Comparison of ENCODE assay signal across 8 cellular contexts in genomic region chr13:28659611-28659970, GRCh38. TPM values are rescaled to one million over a fixed set of nuclear protein-coding genes. Genes with fewer than 3 reads are reported as not detected.
DNase-seq lines count a peak whose midpoint lies in the region; ATAC-seq and TF ChIP-seq lines count a peak whose summit lies in the region.

No MANE protein-coding gene starts in this region.

- H3K4me2 ChIP-seq in Loucy (ENCODE audit: low read depth, low read length, poor library complexity, severe bottlenecking), result peak overlapping the region; percentile 98

- TF ChIP-seq POLR2A in body of pancreas (IDR thresholded peaks at IDR 0.05) (no peak), lower leg skin (IDR thresholded peaks at IDR 0.05) (no peak)

- H3K4me1 ChIP-seq in Loucy (ENCODE audit: insufficient read depth, low read length, poor library complexity, severe bottlenecking), result peaks cover 55% of the 10 kb centered on the region
- H3K4me1 ChIP-seq in body of pancreas, result peaks cover 26% of the 10 kb centered on the region
- H3K4me1 ChIP-seq in urinary bladder (ENCODE audit: insufficient read depth), result no peaks in the 10 kb centered on the region

- H3K9me3 ChIP-seq in Loucy (ENCODE audit: insufficient read depth, low read depth, low read length) (no peaks in the 10 kb centered on the region), body of pancreas (no peaks in the 10 kb centered on the region)

- peaks cover 80% of the 10 kb centered on the region for H3K79me2 ChIP-seq in Loucy (ENCODE audit: insufficient read depth, low read length)

- peak overlapping the region in 3 of 4 donors; percentile 74 to 86 (median 80) for H3K27ac ChIP-seq in body of pancreas
- H3K27ac ChIP-seq in urinary bladder (ENCODE audit: low read depth), result peak overlapping the region; percentile 86

- ATAC-seq in GM21619 (IDR thresholded peaks at IDR 0.05; ENCODE audit: unreplicated experiment) (peak; percentile 26), body of pancreas (no peak)

- intact Hi-C loops in body of pancreas (cut with DNase I) (no loop called here), lower leg skin (cut with DNase I; ENCODE audit: low total_unique reads) (no loop called here)

- no peaks in the 10 kb centered on the region for H3K9me2 ChIP-seq in Loucy (replicated peaks; ENCODE audit: low read depth, low read length)

- H3K9ac ChIP-seq in Loucy (ENCODE audit: low read depth, low read length, poor library complexity, severe bottlenecking), result peak overlapping the region; percentile 85

- TF ChIP-seq CTCF in Loucy (conservative IDR thresholded peaks at IDR 0.05; ENCODE audit: low read length), result no peak
- no peak for TF ChIP-seq CTCF in body of pancreas (IDR thresholded peaks at IDR 0.05)
- no peak for TF ChIP-seq CTCF in lower leg skin (IDR thresholded peaks at IDR 0.05)

- H3K36me3 ChIP-seq in Loucy (ENCODE audit: insufficient read depth, low read length), result peaks cover 11% of the 10 kb centered on the region
- peaks cover 0 to 7% of the 10 kb centered on the region in 2 donors for H3K36me3 ChIP-seq in body of pancreas (replicated peaks in 1 of 2; ENCODE audit: insufficient read depth in 1 of 2, low read depth in 2 of 2)
- peaks cover 4% of the 10 kb centered on the region for H3K36me3 ChIP-seq in urinary bladder (ENCODE audit: insufficient read depth)

- peak overlapping the region; percentile 91 for H3K4me3 ChIP-seq in Loucy (ENCODE audit: low read length, poor library complexity, severe bottlenecking)
- H3K4me3 ChIP-seq in body of pancreas, result peak overlapping the region; percentile 73 to 97
- peak overlapping the region; percentile 91 for H3K4me3 ChIP-seq in lower leg skin (ENCODE audit: low read depth, poor library complexity, severe bottlenecking)
- H3K4me3 ChIP-seq in urinary bladder (ENCODE audit: low read depth, low read length), result peak overlapping the region; percentile 75

- H4K20me1 ChIP-seq in Loucy (ENCODE audit: insufficient read depth, low read length, poor library complexity, severe bottlenecking), result peaks cover 52% of the 10 kb centered on the region

- peak overlapping the region; percentile 78 for H2AFZ ChIP-seq in Loucy (ENCODE audit: low read length)

- H3F3A ChIP-seq in Loucy (ENCODE audit: low read depth), result no peaks in the 10 kb centered on the region

- H3K27me3 ChIP-seq in Loucy (ENCODE audit: insufficient read depth, low read length, poor library complexity, severe bottlenecking), result no peaks in the 10 kb centered on the region
- H3K27me3 ChIP-seq in body of pancreas, result no peaks in the 10 kb centered on the region

- DNase-seq in ELR (ENCODE audit: low read depth), result peak; percentile 73
- DNase-seq in body of pancreas, result no peak
- DNase-seq in lower leg skin (ENCODE audit: low spot score in 2 of 2), result no peak
- DNase-seq in NCI-H2196 treated with DMSO at 0.1 percent for 48 hours (lab: John Stamatoyannopoulos, UW; ENCODE audit: unreplicated experiment), result no peak
- DNase-seq in medulla oblongata (ENCODE audit: extremely low spot score), result no peak

- 3 to 8% methylated on average over 4 of the region's 4 CpGs for WGBS in body of pancreas, 2 donors
- 18 to 20% methylated on average over 4 of the region's 4 CpGs for WGBS in lower leg skin, 2 donors
- WGBS in urinary bladder, result 20% methylated on average over 4 of the region's 4 CpGs

RNA-seq across cellular contexts. Expression of gene POMP, which starts 0.7 kb away (rescaled TPM):
- 10 to 100 TPM; 10.6 to 39.9 TPM for total RNA-seq in body of pancreas
- total RNA-seq in lower leg skin, result 10 to 100 TPM; 23.8 to 43.4 (median 40.3) TPM
- 49.6 TPM for total RNA-seq in urinary bladder
- 59.6 TPM for polyA plus RNA-seq in urinary bladder

RNA-seq across cellular contexts. Expression of gene SLC46A3, which starts 59.2 kb away (rescaled TPM):
- 10 to 100 TPM in 1 of 2 donors, 1 to 10 TPM in 1; 6.6 to 11.7 TPM for total RNA-seq in body of pancreas
- total RNA-seq in lower leg skin, result 10 to 100 TPM in 2 of 4 donors, 1 to 10 TPM in 2; 5.4 to 16.5 (median 9.3) TPM
- 6.5 TPM for total RNA-seq in urinary bladder
- polyA plus RNA-seq in urinary bladder, result 11.3 TPM
